1 cellular context compared by ENCODE assay signal in genomic region chr2:11121823-11122155, GRCh38.
TF ChIP-seq lines count a peak whose summit lies in the region.

No MANE protein-coding gene starts in this region.

TF ChIP-seq in IMR-90, 13 proteins besides CTCF, POLR2A, EP300 and RAD21:
- no peak for TF ChIP-seq MXI1 (IDR thresholded peaks at IDR 0.05; ENCODE audit: borderline replicate concordance, low read depth, low read length)
- no peak for TF ChIP-seq SMC3 (IDR thresholded peaks at IDR 0.05; ENCODE audit: low read depth, low read length)
- TF ChIP-seq RCOR1 (IDR thresholded peaks at IDR 0.05; ENCODE audit: insufficient replicate concordance, low read length), result no peak
- no peak for TF ChIP-seq RFX5 (IDR thresholded peaks at IDR 0.05; ENCODE audit: low read depth, low read length)
- TF ChIP-seq FOS (IDR thresholded peaks at IDR 0.05; ENCODE audit: low read depth, low read length), result no peak
- TF ChIP-seq NFE2L2 (IDR thresholded peaks at IDR 0.05; ENCODE audit: low read depth, low read length), result no peak
- TF ChIP-seq CEBPB (IDR thresholded peaks at IDR 0.05; ENCODE audit: low read depth, low read length), result no peak
- TF ChIP-seq BHLHE40 (IDR thresholded peaks at IDR 0.05; ENCODE audit: low read depth, low read length), result no peak
- TF ChIP-seq ELK1 (IDR thresholded peaks at IDR 0.05; ENCODE audit: borderline replicate concordance, low read depth, low read length), result no peak
- TF ChIP-seq USF2 (IDR thresholded peaks at IDR 0.05; ENCODE audit: low read depth, low read length), result no peak
- no peak for TF ChIP-seq CHD1 (IDR thresholded peaks at IDR 0.05; ENCODE audit: low read depth, low read length)
- no peak for TF ChIP-seq MAFK (IDR thresholded peaks at IDR 0.05; ENCODE audit: low read depth, low read length)
- no peak for TF ChIP-seq MAZ (IDR thresholded peaks at IDR 0.05; ENCODE audit: borderline replicate concordance, low read depth, low read length)
